ENCODE assay signal across 1 cellular context in genomic region chr10:66202101-66202500, GRCh38.
TF ChIP-seq lines count a peak whose summit lies in the region.

No MANE protein-coding gene starts in this region.

TF ChIP-seq in HepG2, 621 proteins besides CTCF, POLR2A, EP300 and RAD21 (continued from another document):
- no peak for TF ChIP-seq ZHX2 (IDR thresholded peaks at IDR 0.05; ENCODE audit: low read depth)
- TF ChIP-seq ZHX2 (CRISPR knock-in tag; IDR thresholded peaks at IDR 0.05; ENCODE audit: borderline replicate concordance): no peak
- no peak for TF ChIP-seq ZNF496 (CRISPR knock-in tag; IDR thresholded peaks at IDR 0.05; ENCODE audit: insufficient replicate concordance)
- no peak for TF ChIP-seq ONECUT2 (CRISPR knock-in tag; IDR thresholded peaks at IDR 0.05)
- no peak for TF ChIP-seq ZNF549 (CRISPR knock-in tag; IDR thresholded peaks at IDR 0.05)
- TF ChIP-seq ZNF331 (CRISPR knock-in tag; IDR thresholded peaks at IDR 0.05): no peak
- no peak for TF ChIP-seq FOXJ3 (CRISPR knock-in tag; IDR thresholded peaks at IDR 0.05; ENCODE audit: borderline replicate concordance)
- TF ChIP-seq MXD1 (CRISPR knock-in tag; IDR thresholded peaks at IDR 0.05): no peak
